ENCODE assay signal across 12 cellular contexts in genomic region chr11:20474176-20474950, GRCh38.
DNase-seq lines count a peak whose midpoint lies in the region; ATAC-seq, FAIRE-seq and TF ChIP-seq lines count a peak whose summit lies in the region.
"Had no signal": no experiment of that assay in that cellular context is flagged by ENCODE, and none has a peak within 500 bp of the region (broad histone marks: within the 10 kb centered on the region; RNA-seq: fewer than 3 reads in every experiment).

No MANE protein-coding gene starts in this region.

- H3K4me2 ChIP-seq in H1 (ENCODE audit: insufficient read depth in 1 of 2, low read depth in 2 of 2, low read length in 2 of 2), result peak overlapping the region; percentile 0 to 28; a peak in 1 of 4 replicates
- H3K4me2 ChIP-seq: BLaER1, KMS-11 had no signal

- DNase-seq in G401 (ENCODE audit: low spot score), result peak; percentile 63
- no peak for DNase-seq in H1 (ENCODE audit: low read depth in 1 of 2, low spot score in 2 of 2)
- peak; percentile 20 to 44 for DNase-seq in lung microvascular endothelial cell (ENCODE audit: low read depth in 2 of 2)
- no peak for DNase-seq in MG63
- no peak for DNase-seq in left lung
- DNase-seq in activated T-helper 2 cell treated with anti-CD3 and anti-CD28 coated beads, Interferon-gamma antibody, Interleukin-2, Interleukin-4, amounts not matched to agents 10 μg/mL and 5 μg/mL and 100 μg/mL, durations not matched to agents 14 hours and 24 hours and 36 hours (ENCODE audit: low spot score), result no peak
- DNase-seq in tibial nerve (ENCODE audit: low spot score in 2 of 2), result no peak
- DNase-seq: left colon, T-cell had no signal

- H3K79me1 ChIP-seq in H1 (ENCODE audit: low read depth, low read length), result no peaks in the 10 kb centered on the region; the same call in 1 of the 2 replicates

- no peak overlapping the region for H3K56ac ChIP-seq in H1 (replicated peaks; ENCODE audit: insufficient read length, low read depth, low read length)

- no peak overlapping the region for H2BK120ac ChIP-seq in H1 (replicated peaks; ENCODE audit: low read depth, low read length)

- no peak overlapping the region for H3K27ac Mint-ChIP-seq in activated T-helper 2 cell treated with anti-CD3 and anti-CD28 coated beads, Interferon-gamma antibody, Interleukin-2, Interleukin-4, amounts not matched to agents 10 μg/mL and 5 μg/mL and 100 μg/mL, durations not matched to agents 14 hours and 24 hours and 36 hours
- H3K27ac Mint-ChIP-seq: T-cell had no signal

- H3K36me3 ChIP-seq in HUES48 (ENCODE audit: control insufficient read depth, insufficient read depth, low read length) (no peaks in the 10 kb centered on the region; the same call in 1 of the 2 replicates), H1 (ENCODE audit: control insufficient read depth in 2 of 4, insufficient read depth in 4 of 4, low read length in 3 of 4) (peaks cover 0 to 3% (median 0%) of the 10 kb centered on the region in 4 experiments; a peak in 1 of 8 replicates), MG63 (peaks cover 2% of the 10 kb centered on the region), left lung (peaks cover 0 to 11% of the 10 kb centered on the region in 2 donors), tibial nerve (peaks cover 0 to 13% (median 2%) of the 10 kb centered on the region in 3 donors)

- H3K23ac ChIP-seq in H1 (ENCODE audit: insufficient read length), result no peak overlapping the region

- no peak for TF ChIP-seq EP300 in H1 (IDR thresholded peaks at IDR 0.05; ENCODE audit: borderline replicate concordance in 1 of 2, low read depth in 2 of 2, low read length in 2 of 2)
- peak in 1 of 2 donors; percentile 19 for TF ChIP-seq EP300 in tibial nerve (IDR thresholded peaks at IDR 0.05)

- H3K79me2 ChIP-seq in H1 (ENCODE audit: control insufficient read depth in 1 of 2, insufficient read depth in 2 of 2, low read length in 2 of 2), result no peaks in the 10 kb centered on the region

- ATAC-seq in left lung, result no peak
- ATAC-seq: left colon, T-cell had no signal

- H2BK20ac ChIP-seq in H1 (ENCODE audit: low read length), result no peak overlapping the region

- no peak overlapping the region for H2AK5ac ChIP-seq in H1 (ENCODE audit: low read depth, low read length)

- no peak overlapping the region for H4K91ac ChIP-seq in H1 (replicated peaks; ENCODE audit: insufficient read length, low read length)

- H3K27me3 Mint-ChIP-seq in activated T-helper 2 cell treated with anti-CD3 and anti-CD28 coated beads, Interferon-gamma antibody, Interleukin-2, Interleukin-4, amounts not matched to agents 10 μg/mL and 5 μg/mL and 100 μg/mL, durations not matched to agents 14 hours and 24 hours and 36 hours (ENCODE audit: low read depth), result no peaks in the 10 kb centered on the region
- H3K27me3 Mint-ChIP-seq: T-cell had no signal

- CTCF ChIA-PET in H1 (lab: Charles Lee; ENCODE audit: partially characterized antibody), result interaction anchor here (0.6 to 0.8 kb wide), 2 partner anchors 137 to 525 kb away, joined by 3 to 4 read pairs; no protein-coding TSS in a partner anchor

- no peak for TF ChIP-seq RAD21 in H1 (IDR thresholded peaks at IDR 0.05 in 1 of 2, conservative IDR thresholded peaks at IDR 0.05 in 1 of 2; ENCODE audit: low read depth in 2 of 2, low read length in 2 of 2)

- H3K36me3 Mint-ChIP-seq in activated T-helper 2 cell treated with anti-CD3 and anti-CD28 coated beads, Interferon-gamma antibody, Interleukin-2, Interleukin-4, amounts not matched to agents 10 μg/mL and 5 μg/mL and 100 μg/mL, durations not matched to agents 14 hours and 24 hours and 36 hours (ENCODE audit: low read depth), result peaks cover 48% of the 10 kb centered on the region

- no peaks in the 10 kb centered on the region for H3K23me2 ChIP-seq in H1 (ENCODE audit: low read depth, low read length)

- no peak overlapping the region for H2AFZ ChIP-seq in H1 (ENCODE audit: low read length)

- WGBS in H1 (ENCODE audit: extremely low coverage in 1 of 2, insufficient coverage in 1 of 2, insufficient read length in 1 of 2, insufficient replicate concordance in 2 of 2, low coverage in 1 of 2, low lambda C conversion rate in 2 of 2, missing lambda C conversion rate in 1 of 2), 2 experiments, result 74% methylated on average over 7 of the region's 7 CpGs; no CpG with 5 or more reads in 1 of the 2 experiments
- 76 to 82% methylated on average over 7 of the region's 7 CpGs for WGBS in tibial nerve, 2 donors

- H4K20me1 ChIP-seq in H1 (replicated peaks in 1 of 2; ENCODE audit: control insufficient read depth in 1 of 2, insufficient read depth in 2 of 2, low read length in 2 of 2), result no peaks in the 10 kb centered on the region
- H4K20me1 ChIP-seq: BLaER1 had no signal

- H3K27ac ChIP-seq in HUES48 (ENCODE audit: low read depth, low read length) (peak overlapping the region; percentile 36), H1 (ENCODE audit: low read depth, low read length) (no peak overlapping the region; the same call in 1 of the 2 replicates), left lung (peak overlapping the region in 1 of 2 donors; percentile 38), tibial nerve (peak overlapping the region in 2 of 4 donors; percentile 38 to 47)
- H3K27ac ChIP-seq: BLaER1, KMS-11 had no signal

- peak overlapping the region; percentile 13; the same call in 1 of the 2 replicates for H2BK12ac ChIP-seq in H1 (ENCODE audit: low read depth, low read length)

- H3K9ac ChIP-seq in HUES48 (ENCODE audit: low read depth, low read length), result no peak overlapping the region
- H3K9ac ChIP-seq in H1 (replicated peaks in 1 of 4; ENCODE audit: extremely low read depth in 1 of 4, low read depth in 3 of 4, low read length in 3 of 4), result no peak overlapping the region
- H3K9ac ChIP-seq: BLaER1, KMS-11 had no signal

- intact Hi-C loops in left lung (cut with DNase I), result no loop called here
- intact Hi-C loops in activated T-helper 2 cell treated with anti-CD3 and anti-CD28 coated beads, Interferon-gamma antibody, Interleukin-2, Interleukin-4, amounts not matched to agents 10 μg/mL and 5 μg/mL and 100 μg/mL, durations not matched to agents 14 hours and 24 hours and 36 hours (cut with micrococcal nuclease), result no loop called here

- H3K4ac ChIP-seq in H1 (replicated peaks; ENCODE audit: insufficient read length, low read depth, low read length), result no peak overlapping the region

- no peaks in the 10 kb centered on the region for H3K27me3 ChIP-seq in HUES48 (ENCODE audit: control insufficient read depth, insufficient read depth, low read length)
- H3K27me3 ChIP-seq in H1 (replicated peaks in 1 of 4; ENCODE audit: control insufficient read depth in 3 of 4, extremely low read depth in 1 of 4, insufficient read depth in 3 of 4, low read length in 3 of 4), result no peaks in the 10 kb centered on the region
- no peaks in the 10 kb centered on the region for H3K27me3 ChIP-seq in MG63
- no peaks in the 10 kb centered on the region for H3K27me3 ChIP-seq in left lung
- no peaks in the 10 kb centered on the region for H3K27me3 ChIP-seq in tibial nerve
- H3K27me3 ChIP-seq: BLaER1 had no signal

- no peak overlapping the region for H3K4me3 Mint-ChIP-seq in activated T-helper 2 cell treated with anti-CD3 and anti-CD28 coated beads, Interferon-gamma antibody, Interleukin-2, Interleukin-4, amounts not matched to agents 10 μg/mL and 5 μg/mL and 100 μg/mL, durations not matched to agents 14 hours and 24 hours and 36 hours (ENCODE audit: low read depth)
- H3K4me3 Mint-ChIP-seq: T-cell had no signal

- H3K4me1 ChIP-seq in HUES48 (ENCODE audit: control insufficient read depth, insufficient read depth, low read length) (peaks cover 28% of the 10 kb centered on the region), H1 (replicated peaks in 1 of 4; ENCODE audit: control insufficient read depth in 3 of 4, insufficient read depth in 4 of 4, low read length in 3 of 4) (peaks cover 0 to 13% (median 7%) of the 10 kb centered on the region in 4 experiments; a peak in 6 of 7 replicates), left lung (peaks cover 0 to 12% of the 10 kb centered on the region in 2 donors), tibial nerve (peaks cover 0 to 8% (median 0%) of the 10 kb centered on the region in 4 donors)
- H3K4me1 ChIP-seq: BLaER1 had no signal

- in situ Hi-C loops in G401 (cut with HindIII; ENCODE audit: low sequenced_read_pairs), result no loop called here

- POLR2A ChIA-PET in H1 (lab: Charles Lee; ENCODE audit: partially characterized antibody), result no interaction called here

- no peaks in the 10 kb centered on the region for H3K9me3 ChIP-seq in HUES48 (ENCODE audit: control insufficient read depth, insufficient read depth, low read length)
- H3K9me3 ChIP-seq in H1 (ENCODE audit: insufficient read depth in 2 of 2, low read depth in 1 of 2, low read length in 1 of 2), result no peaks in the 10 kb centered on the region
- no peaks in the 10 kb centered on the region for H3K9me3 ChIP-seq in MG63
- no peaks in the 10 kb centered on the region for H3K9me3 ChIP-seq in left lung
- peaks cover 0 to 3% (median 0%) of the 10 kb centered on the region in 4 donors for H3K9me3 ChIP-seq in tibial nerve

- peak overlapping the region; percentile 2; the same call in 1 of the 2 replicates for H2BK5ac ChIP-seq in H1 (ENCODE audit: low read depth, low read length)

- H3K4me3 ChIP-seq in HUES48 (ENCODE audit: low read depth, low read length) (no peak overlapping the region), H1 (ENCODE audit: extremely low read depth in 1 of 4, insufficient read depth in 2 of 4, low read depth in 3 of 4, low read length in 4 of 4) (no peak overlapping the region), MG63 (no peak overlapping the region), left lung (no peak overlapping the region), tibial nerve (no peak overlapping the region)
- H3K4me3 ChIP-seq: BLaER1 had no signal

- TF ChIP-seq CTCF in H1 (IDR thresholded peaks at IDR 0.05; ENCODE audit: control extremely low read depth in 1 of 3, insufficient read depth in 1 of 3, low read depth in 1 of 3, low read length in 3 of 3) (no peak), left lung (IDR thresholded peaks at IDR 0.05) (no peak), tibial nerve (IDR thresholded peaks at IDR 0.05) (no peak)

- H2BK15ac ChIP-seq in H1 (ENCODE audit: low read length), result no peak overlapping the region

- H4K8ac ChIP-seq in H1 (ENCODE audit: extremely low read depth, insufficient read depth, low read length), result no peak overlapping the region; the same call in 1 of the 2 replicates

- no peak for FAIRE-seq in H1 (lab: Jason Lieb, UNC)

- no peak for TF ChIP-seq POLR2A in H1 (IDR thresholded peaks at IDR 0.05; ENCODE audit: control extremely low read depth in 1 of 2, low read depth in 2 of 2, low read length in 2 of 2)
- no peak for TF ChIP-seq POLR2A in tibial nerve (IDR thresholded peaks at IDR 0.05)

- no peak overlapping the region for H4K5ac ChIP-seq in H1 (ENCODE audit: insufficient read length, low read depth, low read length)

- no peak overlapping the region for H3K18ac ChIP-seq in H1 (ENCODE audit: extremely low read depth, low read length)

- H3K4me1 Mint-ChIP-seq in activated T-helper 2 cell treated with anti-CD3 and anti-CD28 coated beads, Interferon-gamma antibody, Interleukin-2, Interleukin-4, amounts not matched to agents 10 μg/mL and 5 μg/mL and 100 μg/mL, durations not matched to agents 14 hours and 24 hours and 36 hours (ENCODE audit: low read depth), result peaks cover 12% of the 10 kb centered on the region

- H3K9me3 Mint-ChIP-seq in activated T-helper 2 cell treated with anti-CD3 and anti-CD28 coated beads, Interferon-gamma antibody, Interleukin-2, Interleukin-4, amounts not matched to agents 10 μg/mL and 5 μg/mL and 100 μg/mL, durations not matched to agents 14 hours and 24 hours and 36 hours, result peaks cover 4% of the 10 kb centered on the region

- H3K14ac ChIP-seq in H1 (ENCODE audit: insufficient read length), result no peak overlapping the region

Comparison
In these comparisons a context has a peak if more than half of its experiments do, and no peak if none do; other contexts are left out.
1. DNase-seq: peak in G401 (single experiment) and lung microvascular endothelial cell (2 of 2); none in H1 (0 of 2), MG63 (single experiment), left lung (0 of 2), activated T-helper 2 cell treated with anti-CD3 and anti-CD28 coated beads, Interferon-gamma antibody, Interleukin-2, Interleukin-4, amounts not matched to agents 10 μg/mL and 5 μg/mL and 100 μg/mL, durations not matched to agents 14 hours and 24 hours and 36 hours (single experiment) and tibial nerve (0 of 2).